In genomic region chr12:118034429-118035193, GRCh38 we compare ENCODE assay signal across 8 cellular contexts. TPM values are rescaled to one million over a fixed set of nuclear protein-coding genes. Genes with fewer than 3 reads are reported as not detected.
DNase-seq lines count a peak whose midpoint lies in the region; ATAC-seq and TF ChIP-seq lines count a peak whose summit lies in the region.

No MANE protein-coding gene starts in this region.

- POLR2A ChIA-PET in activated B cell treated with CpG ODN at 0.5 μM for 24 hours (lab: Charles Lee), result interaction anchor here (0.6 kb wide), 1 partner anchor 27 kb away, joined by 4 read pairs; no protein-coding TSS in a partner anchor

- no peaks in the 10 kb centered on the region for H3K9me3 ChIP-seq in cardiac muscle cell (ENCODE audit: low read depth)
- no peaks in the 10 kb centered on the region for H3K9me3 ChIP-seq in stomach

- H3K27me3 Mint-ChIP-seq in Calu3 (ENCODE audit: unreplicated experiment), result no peaks in the 10 kb centered on the region
- no peaks in the 10 kb centered on the region for H3K27me3 Mint-ChIP-seq in activated B cell treated with CpG ODN at 0.5 μM for 24 hours

- ATAC-seq in activated B cell treated with CpG ODN at 0.5 μM for 24 hours (ENCODE audit: low read depth) (no peak), HG03095 (IDR thresholded peaks at IDR 0.05; ENCODE audit: unreplicated experiment) (no peak)

- 81 to 91% (median 89%) methylated on average over 5 of the region's 5 CpGs for WGBS in stomach, 5 donors

- TF ChIP-seq POLR2A in stomach (IDR thresholded peaks at IDR 0.05), result no peak

- H3K9me3 Mint-ChIP-seq in Calu3 (ENCODE audit: low read depth, unreplicated experiment), result no peaks in the 10 kb centered on the region
- H3K9me3 Mint-ChIP-seq in activated B cell treated with CpG ODN at 0.5 μM for 24 hours, result no peaks in the 10 kb centered on the region

- H3K27ac ChIP-seq in cardiac muscle cell (no peak overlapping the region), stomach (peak overlapping the region in 3 of 5 donors; percentile 7 to 23 (median 13))

- H3K4me1 ChIP-seq in cardiac muscle cell (ENCODE audit: low read depth) (no peaks in the 10 kb centered on the region), stomach (peaks cover 0 to 16% (median 7%) of the 10 kb centered on the region in 4 donors)

- H3K36me3 ChIP-seq in cardiac muscle cell (peaks cover 55% of the 10 kb centered on the region), stomach (peaks cover 77 to 100% (median 100%) of the 10 kb centered on the region in 4 donors)

- H3K27ac Mint-ChIP-seq in Calu3 (ENCODE audit: unreplicated experiment), result peak overlapping the region; percentile 63
- peak overlapping the region; percentile 46 for H3K27ac Mint-ChIP-seq in activated B cell treated with CpG ODN at 0.5 μM for 24 hours

- BruUV-seq in Calu3 (replicated peaks; lab: Mats Ljungman, UMichigan), result no TSS peak

- H3K36me3 Mint-ChIP-seq in Calu3 (ENCODE audit: insufficient read depth, unreplicated experiment), result peaks cover 67% of the 10 kb centered on the region
- peaks cover 78% of the 10 kb centered on the region for H3K36me3 Mint-ChIP-seq in activated B cell treated with CpG ODN at 0.5 μM for 24 hours (ENCODE audit: low read depth)

- H3K27me3 ChIP-seq in cardiac muscle cell (no peaks in the 10 kb centered on the region), stomach (no peaks in the 10 kb centered on the region)

- CTCF ChIA-PET in Calu3 (lab: Charles Lee), result interaction anchor here (0.7 to 2.8 kb wide), 4 partner anchors 9 to 178 kb away, joined by 3 to 12 read pairs (median 6); partner anchors contain the start of gene RFC5
- CTCF ChIA-PET in activated B cell treated with CpG ODN at 0.5 μM for 24 hours (lab: Charles Lee), result interaction anchor here (1.8 kb wide), 1 partner anchor 160 kb away, joined by 6 read pairs; no protein-coding TSS in a partner anchor

- no peak for TF ChIP-seq EP300 in stomach (IDR thresholded peaks at IDR 0.05)

- H3K4me3 Mint-ChIP-seq in Calu3 (ENCODE audit: low read depth, unreplicated experiment) (no peak overlapping the region), activated B cell treated with CpG ODN at 0.5 μM for 24 hours (no peak overlapping the region)

- DNase-seq in Calu3, result peak; percentile 44
- DNase-seq in Jurkat, Clone E6-1 (ENCODE audit: low read depth, low spot score), result peak; percentile 32
- DNase-seq in activated B cell treated with CpG ODN at 0.5 μM for 24 hours, result no peak
- peak; percentile 44 to 58 for DNase-seq in cardiac muscle cell (ENCODE audit: low read depth in 1 of 2, low spot score in 1 of 2)
- no peak for DNase-seq in stomach
- no peak for DNase-seq in activated CD4-positive, CD25-positive, alpha-beta regulatory T cell (lab: John Stamatoyannopoulos, UW)
- DNase-seq in stimulated activated CD4-positive, alpha-beta T cell treated with anti-CD3 and anti-CD28 coated beads, Interleukin-4, amount 100 ng/mL, for 24 hours, result no peak

- intact Hi-C loops in Calu3 (cut with micrococcal nuclease; ENCODE audit: unreplicated experiment) (loop anchor here (1.0 kb wide), 1 partner anchor 159 kb away; no protein-coding TSS in a partner anchor), activated B cell treated with CpG ODN at 0.5 μM for 24 hours (cut with micrococcal nuclease) (loop anchor here (1.0 to 2.0 kb wide), 2 partner anchors 21 to 26 kb away; partner anchors contain the start of gene WSB2), stomach (cut with DNase I; ENCODE audit: low total_unique reads) (loop anchor here (10.0 kb wide), 1 partner anchor 160 kb away; no protein-coding TSS in a partner anchor)

- peak; percentile 9 for TF ChIP-seq CTCF in Calu3 (IDR thresholded peaks at IDR 0.05; ENCODE audit: unreplicated experiment)
- no peak for TF ChIP-seq CTCF in activated B cell treated with CpG ODN at 0.5 μM for 24 hours (IDR thresholded peaks at IDR 0.05)
- TF ChIP-seq CTCF in cardiac muscle cell (IDR thresholded peaks at IDR 0.05; ENCODE audit: low read depth, low read length), result peak; percentile 46
- TF ChIP-seq CTCF in stomach (IDR thresholded peaks at IDR 0.05), result peak in 3 of 7 experiments; percentile 8 to 22 (median 16)

- H3K4me1 Mint-ChIP-seq in Calu3 (ENCODE audit: low read depth, unreplicated experiment) (no peaks in the 10 kb centered on the region), activated B cell treated with CpG ODN at 0.5 μM for 24 hours (peaks cover 19% of the 10 kb centered on the region)

- no peak overlapping the region for H3K4me3 ChIP-seq in Jurkat, Clone E6-1 (ENCODE audit: low read length)
- H3K4me3 ChIP-seq in cardiac muscle cell (no peak overlapping the region), stomach (no peak overlapping the region)

RNA-seq across cellular contexts. Expression of gene RFC5, which starts 18.1 kb away (rescaled TPM):
- 52.0 and 54.6 TPM in 2 replicates for total RNA-seq in Calu3 (2022)
- 127 TPM for polyA plus RNA-seq in Jurkat, Clone E6-1 (2012; ENCODE audit: insufficient read depth, insufficient read length)
- total RNA-seq in activated B cell treated with CpG ODN at 0.5 μM for 24 hours, result 17.5 and 20.1 TPM in 2 replicates
- 25.6 and 28.4 TPM in 2 replicates for total RNA-seq in cardiac muscle cell
- polyA plus RNA-seq in cardiac muscle cell, result 27.4 and 31.5 TPM in 2 replicates
- total RNA-seq in stomach, result 100 to 1,000 TPM in 1 of 5 donors, 10 to 100 TPM in 2, 1 to 10 TPM in 1, not detected in 1; 1.3 to 238 (median 20.6) TPM
- 10 to 100 TPM in 1 of 3 donors, 1 to 10 TPM in 2; 7.1 to 10.7 (median 9.0) TPM for polyA plus RNA-seq in stomach

RNA-seq across cellular contexts. Expression of gene WSB2, which starts 26.4 kb away (rescaled TPM):
- total RNA-seq in Calu3 (2022) (93.5 and 112 TPM in 2 replicates), activated B cell treated with CpG ODN at 0.5 μM for 24 hours (28.4 and 29.2 TPM in 2 replicates), cardiac muscle cell (38.0 and 54.3 TPM in 2 replicates), stomach (100 to 1,000 TPM in 3 of 5 donors, 10 to 100 TPM in 2; 58.9 to 110 (median 101) TPM)
- 70.4 TPM for polyA plus RNA-seq in Jurkat, Clone E6-1 (2012; ENCODE audit: insufficient read depth, insufficient read length)
- polyA plus RNA-seq in cardiac muscle cell (31.7 and 31.9 TPM in 2 replicates), stomach (10 to 100 TPM; 32.4 to 80.1 (median 79.7) TPM)

Comparison
In these comparisons a context has a peak if more than half of its experiments do, and no peak if none do; other contexts are left out.
1. DNase-seq: peak in Calu3 (single experiment), Jurkat, Clone E6-1 (single experiment) and cardiac muscle cell (2 of 2); none in activated B cell treated with CpG ODN at 0.5 μM for 24 hours (single experiment), stomach (single experiment), activated CD4-positive, CD25-positive, alpha-beta regulatory T cell (0 of 4) and stimulated activated CD4-positive, alpha-beta T cell treated with anti-CD3 and anti-CD28 coated beads, Interleukin-4, amount 100 ng/mL, for 24 hours (single experiment).